Comparison of ENCODE assay signal across 17 cellular contexts in genomic region chrX:8084023-8084422, GRCh38.
DNase-seq lines count a peak whose midpoint lies in the region; ATAC-seq, FAIRE-seq and TF ChIP-seq lines count a peak whose summit lies in the region.
"Had no signal": no experiment of that assay in that cellular context is flagged by ENCODE, and none has a peak within 500 bp of the region (broad histone marks: within the 10 kb centered on the region; RNA-seq: fewer than 3 reads in every experiment).

No MANE protein-coding gene starts in this region.

- H3K36me3 ChIP-seq in breast epithelium (no peaks in the 10 kb centered on the region), SK-N-SH (replicated peaks in 1 of 2; ENCODE audit: control insufficient read depth in 1 of 2, insufficient read depth in 2 of 2, low read length in 1 of 2) (no peaks in the 10 kb centered on the region)
- H3K36me3 ChIP-seq: esophagus squamous epithelium, suprapubic skin had no signal

- H3F3A ChIP-seq in SK-N-SH (replicated peaks; ENCODE audit: insufficient read depth) = no peaks in the 10 kb centered on the region

- no peaks in the 10 kb centered on the region for H3K9me3 ChIP-seq in breast epithelium
- no peaks in the 10 kb centered on the region for H3K9me3 ChIP-seq in SK-N-SH
- H3K9me3 ChIP-seq: esophagus squamous epithelium, suprapubic skin had no signal

- H3K4me2 ChIP-seq in SK-N-SH = no peak overlapping the region

- no TSS peak for BruUV-seq in MCF 10A (replicated peaks; lab: Mats Ljungman, UMichigan)

- H3K9me2 ChIP-seq in SK-N-SH = no peaks in the 10 kb centered on the region

- TF ChIP-seq RAD21 in SK-N-SH (IDR thresholded peaks at IDR 0.05; ENCODE audit: low read length) = no peak

- H3K79me2 ChIP-seq in SK-N-SH (ENCODE audit: insufficient read depth) = no peaks in the 10 kb centered on the region

- peaks cover 10% of the 10 kb centered on the region for H3K9me3 Mint-ChIP-seq in MCF 10A (ENCODE audit: unreplicated experiment)
- no peaks in the 10 kb centered on the region for H3K9me3 Mint-ChIP-seq in activated T-helper 17 cell treated with anti-CD3 and anti-CD28 coated beads, Interleukin-2, amount 50 U/mL, for 72 hours
- H3K9me3 Mint-ChIP-seq: activated naive CD4-positive, alpha-beta T cell treated with anti-CD3 and anti-CD28 coated beads, Interleukin-2, amount 50 U/mL, for 72 hours; memory B cell had no signal

- 2% methylated on average over 4 of the region's 4 CpGs for WGBS in SK-N-SH (ENCODE audit: low lambda C conversion rate)

- POLR2A ChIA-PET in MCF 10A (lab: Yijun Ruan, JAX) (no interaction called here), SK-N-SH (lab: Yijun Ruan, JAX) (no interaction called here)

- no peak for TF ChIP-seq POLR2A in breast epithelium (IDR thresholded peaks at IDR 0.05)

- H3K4me1 ChIP-seq in breast epithelium = no peaks in the 10 kb centered on the region
- H3K4me1 ChIP-seq in SK-N-SH (ENCODE audit: control insufficient read depth in 1 of 2, insufficient read depth in 2 of 2, low read depth in 1 of 2, low read length in 1 of 2) = peaks cover 0 to 3% of the 10 kb centered on the region in 2 experiments; a peak in 1 of 4 replicates
- H3K4me1 ChIP-seq: esophagus squamous epithelium, suprapubic skin had no signal

- DNase-seq in MCF 10A (ENCODE audit: unreplicated experiment) = peak; percentile 65
- DNase-seq in breast epithelium (ENCODE audit: low spot score in 2 of 2) = no peak
- peak; percentile 37 for DNase-seq in SK-N-SH
- peak; percentile 53 for DNase-seq in glomerular visceral epithelial cell (ENCODE audit: extremely low spot score)
- no peak for DNase-seq in GM19239 (ENCODE audit: insufficient read length, low spot score)
- DNase-seq: esophagus squamous epithelium; NCI-H187; NK-92 treated with Interleukin-12 subunit alpha and Interleukin-12 subunit beta, amount 100 ng/mL, for 24 hours had no signal

- no peaks in the 10 kb centered on the region for H3K4me1 Mint-ChIP-seq in MCF 10A (ENCODE audit: insufficient read depth, unreplicated experiment)
- H3K4me1 Mint-ChIP-seq in activated T-helper 17 cell treated with anti-CD3 and anti-CD28 coated beads, Interleukin-2, amount 50 U/mL, for 72 hours = no peaks in the 10 kb centered on the region
- H3K4me1 Mint-ChIP-seq: memory B cell had no signal

- TF ChIP-seq CTCF in MCF 10A (IDR thresholded peaks at IDR 0.05; ENCODE audit: unreplicated experiment) = no peak
- TF ChIP-seq CTCF in breast epithelium (IDR thresholded peaks at IDR 0.05) = no peak
- no peak for TF ChIP-seq CTCF in SK-N-SH (IDR thresholded peaks at IDR 0.05)

- intact Hi-C loops in MCF 10A (cut with micrococcal nuclease) (no loop called here), breast epithelium (cut with DNase I; ENCODE audit: low total_unique reads) (no loop called here)

- H3K27me3 ChIP-seq in breast epithelium = no peaks in the 10 kb centered on the region
- no peaks in the 10 kb centered on the region for H3K27me3 ChIP-seq in SK-N-SH (ENCODE audit: insufficient read depth)
- H3K27me3 ChIP-seq: esophagus squamous epithelium, suprapubic skin had no signal

- H3K27me3 Mint-ChIP-seq in MCF 10A (ENCODE audit: insufficient read depth, unreplicated experiment) = no peaks in the 10 kb centered on the region
- no peaks in the 10 kb centered on the region for H3K27me3 Mint-ChIP-seq in activated T-helper 17 cell treated with anti-CD3 and anti-CD28 coated beads, Interleukin-2, amount 50 U/mL, for 72 hours
- H3K27me3 Mint-ChIP-seq: memory B cell had no signal

- no peak overlapping the region for H3K9ac ChIP-seq in SK-N-SH

- FAIRE-seq in GM19239 (lab: Jason Lieb, UNC) = no peak
- FAIRE-seq: H54, K562 had no signal

- H4K20me1 ChIP-seq in SK-N-SH (ENCODE audit: insufficient read depth) = no peaks in the 10 kb centered on the region

- H3K27ac ChIP-seq in breast epithelium (no peak overlapping the region), SK-N-SH (ENCODE audit: low read depth in 2 of 2, low read length in 1 of 2) (no peak overlapping the region; a peak in 1 of 4 replicates)
- H3K27ac ChIP-seq: coronary artery, esophagus squamous epithelium, suprapubic skin had no signal

- H3K4me3 ChIP-seq in breast epithelium (no peak overlapping the region), SK-N-SH (ENCODE audit: low read depth in 2 of 2, low read length in 1 of 2) (no peak overlapping the region)
- H3K4me3 ChIP-seq: coronary artery, esophagus squamous epithelium, K562, suprapubic skin had no signal

- no peak overlapping the region for H3K4me3 Mint-ChIP-seq in MCF 10A (ENCODE audit: unreplicated experiment)
- no peak overlapping the region for H3K4me3 Mint-ChIP-seq in activated T-helper 17 cell treated with anti-CD3 and anti-CD28 coated beads, Interleukin-2, amount 50 U/mL, for 72 hours
- H3K4me3 Mint-ChIP-seq: memory B cell had no signal

- TF ChIP-seq EP300 in SK-N-SH (IDR thresholded peaks at IDR 0.05; ENCODE audit: borderline replicate concordance in 1 of 2, low read depth in 1 of 2, low read length in 1 of 2) = peak in 1 of 2 experiments; percentile 17; a peak in 1 of 4 replicates

- ATAC-seq in HG03097 (IDR thresholded peaks at IDR 0.05; ENCODE audit: low FRiP score, unreplicated experiment) = no peak
- no peak for ATAC-seq in activated T-helper 17 cell treated with anti-CD3 and anti-CD28 coated beads, Interleukin-2, amount 50 U/mL, for 72 hours (replicated peaks)
- ATAC-seq in GM18907 (IDR thresholded peaks at IDR 0.05; ENCODE audit: unreplicated experiment) = no peak
- ATAC-seq: activated naive CD4-positive, alpha-beta T cell treated with anti-CD3 and anti-CD28 coated beads, Interleukin-2, amount 50 U/mL, for 72 hours; K562 had no signal

- H3K36me3 Mint-ChIP-seq in MCF 10A (ENCODE audit: insufficient read depth, unreplicated experiment) = no peaks in the 10 kb centered on the region
- no peaks in the 10 kb centered on the region for H3K36me3 Mint-ChIP-seq in activated T-helper 17 cell treated with anti-CD3 and anti-CD28 coated beads, Interleukin-2, amount 50 U/mL, for 72 hours (ENCODE audit: low read depth)
- H3K36me3 Mint-ChIP-seq: activated naive CD4-positive, alpha-beta T cell treated with anti-CD3 and anti-CD28 coated beads, Interleukin-2, amount 50 U/mL, for 72 hours; memory B cell had no signal

- no peak overlapping the region for H2AFZ ChIP-seq in SK-N-SH (ENCODE audit: low read depth)

- CTCF ChIA-PET in MCF 10A (lab: Yijun Ruan, JAX) (no interaction called here), SK-N-SH (lab: Yijun Ruan, JAX) (no interaction called here)

- no peak overlapping the region for H3K27ac Mint-ChIP-seq in MCF 10A (ENCODE audit: low read depth, unreplicated experiment)
- H3K27ac Mint-ChIP-seq in activated T-helper 17 cell treated with anti-CD3 and anti-CD28 coated beads, Interleukin-2, amount 50 U/mL, for 72 hours = no peak overlapping the region
- H3K27ac Mint-ChIP-seq: activated naive CD4-positive, alpha-beta T cell treated with anti-CD3 and anti-CD28 coated beads, Interleukin-2, amount 50 U/mL, for 72 hours; memory B cell had no signal

TF ChIP-seq in SK-N-SH, 30 proteins besides CTCF, POLR2A, EP300 and RAD21 (continues in another document):
- TF ChIP-seq USF1 (IDR thresholded peaks at IDR 0.05; ENCODE audit: borderline replicate concordance, low read depth) (no peak), JUND (IDR thresholded peaks at IDR 0.05) (no peak), GATA2 (CRISPR knock-in tag; IDR thresholded peaks at IDR 0.05) (peak; percentile 52), RCOR1 (IDR thresholded peaks at IDR 0.05; ENCODE audit: low read length) (peak; percentile 31; the same call in 1 of the 2 replicates), USF2 (IDR thresholded peaks at IDR 0.05; ENCODE audit: borderline replicate concordance, low read depth, low read length) (no peak), POLR2AphosphoS5 (IDR thresholded peaks at IDR 0.05; ENCODE audit: low read depth, low read length) (no peak), EZH2phosphoT487 (IDR thresholded peaks at IDR 0.05; ENCODE audit: borderline replicate concordance, low read depth) (no peak), ELF1 (IDR thresholded peaks at IDR 0.05) (no peak), IRF3 (IDR thresholded peaks at IDR 0.05; ENCODE audit: low read depth, low read length) (no peak), SMC3 (IDR thresholded peaks at IDR 0.05; ENCODE audit: low read depth, low read length) (no peak)

Comparison
In these comparisons a context has a peak if more than half of its experiments do, and no peak if none do; other contexts are left out.
1. DNase-seq: peak in MCF 10A (single experiment), SK-N-SH (single experiment) and glomerular visceral epithelial cell (single experiment); none in breast epithelium (0 of 2) and GM19239 (single experiment).